Comparison of ENCODE assay signal across 1 cellular context in genomic region chr11:1289211-1289935, GRCh38.
TF ChIP-seq lines count a peak whose summit lies in the region.

No MANE protein-coding gene starts in this region.

TF ChIP-seq in GM12878, 131 proteins besides CTCF, POLR2A, EP300 and RAD21:
- TF ChIP-seq, protein P1, sequence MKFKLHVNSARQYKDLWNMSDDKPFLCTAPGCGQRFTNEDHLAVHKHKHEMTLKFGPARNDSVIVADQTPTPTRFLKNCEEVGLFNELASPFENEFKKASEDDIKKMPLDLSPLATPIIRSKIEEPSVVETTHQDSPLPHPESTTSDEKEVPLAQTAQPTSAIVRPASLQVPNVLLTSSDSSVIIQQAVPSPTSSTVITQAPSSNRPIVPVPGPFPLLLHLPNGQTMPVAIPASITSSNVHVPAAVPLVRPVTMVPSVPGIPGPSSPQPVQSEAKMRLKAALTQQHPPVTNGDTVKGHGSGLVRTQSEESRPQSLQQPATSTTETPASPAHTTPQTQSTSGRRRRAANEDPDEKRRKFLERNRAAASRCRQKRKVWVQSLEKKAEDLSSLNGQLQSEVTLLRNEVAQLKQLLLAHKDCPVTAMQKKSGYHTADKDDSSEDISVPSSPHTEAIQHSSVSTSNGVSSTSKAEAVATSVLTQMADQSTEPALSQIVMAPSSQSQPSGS (IDR thresholded peaks at IDR 0.05; ENCODE audit: low read length): no peak
- TF ChIP-seq FOXM1 (IDR thresholded peaks at IDR 0.05; ENCODE audit: low read depth, low read length) (no peak), BRCA1 (IDR thresholded peaks at IDR 0.05; ENCODE audit: low read depth, low read length) (no peak), CREM (IDR thresholded peaks at IDR 0.05; ENCODE audit: low read depth) (no peak), KAT2A (conservative IDR thresholded peaks at IDR 0.05; ENCODE audit: control insufficient read depth, low read depth, low read length) (no peak), ZNF622 (IDR thresholded peaks at IDR 0.05) (no peak), TARDBP (IDR thresholded peaks at IDR 0.05; ENCODE audit: borderline replicate concordance) (no peak), RAD51 (IDR thresholded peaks at IDR 0.05) (no peak), HCFC1 (IDR thresholded peaks at IDR 0.05; ENCODE audit: low read length) (no peak), TCF7 (IDR thresholded peaks at IDR 0.05; ENCODE audit: borderline replicate concordance) (no peak), PML (IDR thresholded peaks at IDR 0.05; ENCODE audit: low read length) (no peak), STAT1 (conservative IDR thresholded peaks at IDR 0.05) (no peak), NR2C2 (IDR thresholded peaks at IDR 0.05; ENCODE audit: borderline replicate concordance, control insufficient read depth, insufficient read length, low read depth) (no peak), SPI1 (IDR thresholded peaks at IDR 0.05; ENCODE audit: borderline replicate concordance, insufficient read depth, low read depth, low read length) (no peak), SIX5 (IDR thresholded peaks at IDR 0.05; ENCODE audit: low read depth, low read length, severe bottlenecking) (no peak)
- TF ChIP-seq, protein P2, sequence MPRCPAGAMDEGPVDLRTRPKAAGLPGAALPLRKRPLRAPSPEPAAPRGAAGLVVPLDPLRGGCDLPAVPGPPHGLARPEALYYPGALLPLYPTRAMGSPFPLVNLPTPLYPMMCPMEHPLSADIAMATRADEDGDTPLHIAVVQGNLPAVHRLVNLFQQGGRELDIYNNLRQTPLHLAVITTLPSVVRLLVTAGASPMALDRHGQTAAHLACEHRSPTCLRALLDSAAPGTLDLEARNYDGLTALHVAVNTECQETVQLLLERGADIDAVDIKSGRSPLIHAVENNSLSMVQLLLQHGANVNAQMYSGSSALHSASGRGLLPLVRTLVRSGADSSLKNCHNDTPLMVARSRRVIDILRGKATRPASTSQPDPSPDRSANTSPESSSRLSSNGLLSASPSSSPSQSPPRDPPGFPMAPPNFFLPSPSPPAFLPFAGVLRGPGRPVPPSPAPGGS (IDR thresholded peaks at IDR 0.05; ENCODE audit: borderline replicate concordance, insufficient read depth, low read depth, low read length, poor library complexity, severe bottlenecking): no peak
- TF ChIP-seq, protein P3, sequence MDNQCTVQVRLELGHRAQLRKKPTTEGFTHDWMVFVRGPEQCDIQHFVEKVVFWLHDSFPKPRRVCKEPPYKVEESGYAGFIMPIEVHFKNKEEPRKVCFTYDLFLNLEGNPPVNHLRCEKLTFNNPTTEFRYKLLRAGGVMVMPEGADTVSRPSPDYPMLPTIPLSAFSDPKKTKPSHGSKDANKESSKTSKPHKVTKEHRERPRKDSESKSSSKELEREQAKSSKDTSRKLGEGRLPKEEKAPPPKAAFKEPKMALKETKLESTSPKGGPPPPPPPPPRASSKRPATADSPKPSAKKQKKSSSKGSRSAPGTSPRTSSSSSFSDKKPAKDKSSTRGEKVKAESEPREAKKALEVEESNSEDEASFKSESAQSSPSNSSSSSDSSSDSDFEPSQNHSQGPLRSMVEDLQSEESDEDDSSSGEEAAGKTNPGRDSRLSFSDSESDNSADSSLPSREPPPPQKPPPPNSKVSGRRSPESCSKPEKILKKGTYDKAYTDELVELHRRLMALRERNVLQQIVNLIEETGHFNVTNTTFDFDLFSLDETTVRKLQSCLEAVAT (IDR thresholded peaks at IDR 0.05): no peak
- TF ChIP-seq, protein P4, sequence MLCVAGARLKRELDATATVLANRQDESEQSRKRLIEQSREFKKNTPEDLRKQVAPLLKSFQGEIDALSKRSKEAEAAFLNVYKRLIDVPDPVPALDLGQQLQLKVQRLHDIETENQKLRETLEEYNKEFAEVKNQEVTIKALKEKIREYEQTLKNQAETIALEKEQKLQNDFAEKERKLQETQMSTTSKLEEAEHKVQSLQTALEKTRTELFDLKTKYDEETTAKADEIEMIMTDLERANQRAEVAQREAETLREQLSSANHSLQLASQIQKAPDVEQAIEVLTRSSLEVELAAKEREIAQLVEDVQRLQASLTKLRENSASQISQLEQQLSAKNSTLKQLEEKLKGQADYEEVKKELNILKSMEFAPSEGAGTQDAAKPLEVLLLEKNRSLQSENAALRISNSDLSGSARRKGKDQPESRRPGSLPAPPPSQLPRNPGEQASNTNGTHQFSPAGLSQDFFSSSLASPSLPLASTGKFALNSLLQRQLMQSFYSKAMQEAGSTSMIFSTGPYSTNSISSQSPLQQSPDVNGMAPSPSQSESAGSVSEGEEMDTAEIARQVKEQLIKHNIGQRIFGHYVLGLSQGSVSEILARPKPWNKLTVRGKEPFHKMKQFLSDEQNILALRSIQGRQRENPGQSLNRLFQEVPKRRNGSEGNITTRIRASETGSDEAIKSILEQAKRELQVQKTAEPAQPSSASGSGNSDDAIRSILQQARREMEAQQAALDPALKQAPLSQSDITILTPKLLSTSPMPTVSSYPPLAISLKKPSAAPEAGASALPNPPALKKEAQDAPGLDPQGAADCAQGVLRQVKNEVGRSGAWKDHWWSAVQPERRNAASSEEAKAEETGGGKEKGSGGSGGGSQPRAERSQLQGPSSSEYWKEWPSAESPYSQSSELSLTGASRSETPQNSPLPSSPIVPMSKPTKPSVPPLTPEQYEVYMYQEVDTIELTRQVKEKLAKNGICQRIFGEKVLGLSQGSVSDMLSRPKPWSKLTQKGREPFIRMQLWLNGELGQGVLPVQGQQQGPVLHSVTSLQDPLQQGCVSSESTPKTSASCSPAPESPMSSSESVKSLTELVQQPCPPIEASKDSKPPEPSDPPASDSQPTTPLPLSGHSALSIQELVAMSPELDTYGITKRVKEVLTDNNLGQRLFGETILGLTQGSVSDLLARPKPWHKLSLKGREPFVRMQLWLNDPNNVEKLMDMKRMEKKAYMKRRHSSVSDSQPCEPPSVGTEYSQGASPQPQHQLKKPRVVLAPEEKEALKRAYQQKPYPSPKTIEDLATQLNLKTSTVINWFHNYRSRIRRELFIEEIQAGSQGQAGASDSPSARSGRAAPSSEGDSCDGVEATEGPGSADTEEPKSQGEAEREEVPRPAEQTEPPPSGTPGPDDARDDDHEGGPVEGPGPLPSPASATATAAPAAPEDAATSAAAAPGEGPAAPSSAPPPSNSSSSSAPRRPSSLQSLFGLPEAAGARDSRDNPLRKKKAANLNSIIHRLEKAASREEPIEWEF (IDR thresholded peaks at IDR 0.05; ENCODE audit: insufficient replicate concordance, low read depth, low read length): no peak
TF ChIP-seq in GM12878: peak in this region for 0.
